ENCODE assay signal across 14 cellular contexts in genomic region chr13:33322965-33323668, GRCh38. TPM values are rescaled to one million over a fixed set of nuclear protein-coding genes. Genes with fewer than 3 reads are reported as not detected.
A peak's percentile ranks its signal among the peaks of the same experiment; 100 is the strongest.
DNase-seq lines count a peak whose midpoint lies in the region; ATAC-seq and TF ChIP-seq lines count a peak whose summit lies in the region.
"Had no signal": no experiment of that assay in that cellular context is flagged by ENCODE, and none has a peak within 500 bp of the region (broad histone marks: within the 10 kb centered on the region; RNA-seq: fewer than 3 reads in every experiment).

No MANE protein-coding gene starts in this region.

- H3K27me3 Mint-ChIP-seq in brain (no peaks in the 10 kb centered on the region), CD14-positive monocyte (ENCODE audit: low read depth in 3 of 3) (no peaks in the 10 kb centered on the region)
- no peaks in the 10 kb centered on the region for H3K27me3 Mint-ChIP-seq in activated CD4-positive, alpha-beta memory T cell treated with anti-CD3 and anti-CD28 coated beads for 36 hours

- H3K9me3 Mint-ChIP-seq in brain (peaks cover 0 to 9% (median 0%) of the 10 kb centered on the region in 5 experiments), CD14-positive monocyte (peaks cover 0 to 8% (median 4%) of the 10 kb centered on the region in 7 donors)
- no peaks in the 10 kb centered on the region for H3K9me3 Mint-ChIP-seq in activated CD4-positive, alpha-beta memory T cell treated with anti-CD3 and anti-CD28 coated beads for 36 hours
- H3K9me3 Mint-ChIP-seq: activated B cell treated with CpG ODN at 0.5 μM for 24 hours; activated naive CD8-positive, alpha-beta T cell treated with anti-CD3 and anti-CD28 coated beads for 36 hours; CD8-positive, alpha-beta T cell had no signal

- H3K27me3 ChIP-seq in muscle layer of duodenum (ENCODE audit: low read depth, low read length), result no peaks in the 10 kb centered on the region
- H3K27me3 ChIP-seq in upper lobe of right lung, result no peaks in the 10 kb centered on the region

- H3K4me1 ChIP-seq in muscle layer of duodenum (ENCODE audit: control insufficient read depth in 1 of 2, insufficient read depth in 2 of 2, low read length in 2 of 2), result peaks cover 0 to 8% of the 10 kb centered on the region in 2 donors
- no peaks in the 10 kb centered on the region for H3K4me1 ChIP-seq in upper lobe of right lung

- H3K27ac Mint-ChIP-seq in brain (peak overlapping the region in 3 of 5 experiments; percentile 9 to 70 (median 55)), CD14-positive monocyte (no peak overlapping the region)
- no peak overlapping the region for H3K27ac Mint-ChIP-seq in activated CD4-positive, alpha-beta memory T cell treated with anti-CD3 and anti-CD28 coated beads for 36 hours
- H3K27ac Mint-ChIP-seq: activated B cell treated with CpG ODN at 0.5 μM for 24 hours; activated naive CD8-positive, alpha-beta T cell treated with anti-CD3 and anti-CD28 coated beads for 36 hours; CD8-positive, alpha-beta T cell; naive thymus-derived CD4-positive, alpha-beta T cell had no signal

- H3K4me3 ChIP-seq in muscle layer of duodenum (ENCODE audit: low read depth in 1 of 2, low read length in 2 of 2) (no peak overlapping the region), upper lobe of right lung (no peak overlapping the region)

- H3K27ac ChIP-seq in muscle layer of duodenum (ENCODE audit: low read length), result peak overlapping the region; percentile 60
- peak overlapping the region; percentile 8 for H3K27ac ChIP-seq in upper lobe of right lung

- TF ChIP-seq CTCF in brain (conservative IDR thresholded peaks at IDR 0.05) (no peak), upper lobe of right lung (IDR thresholded peaks at IDR 0.05) (no peak), CD14-positive monocyte (IDR thresholded peaks at IDR 0.05) (no peak)

- H3K4me1 Mint-ChIP-seq in brain (peaks cover 60% of the 10 kb centered on the region), CD14-positive monocyte (no peaks in the 10 kb centered on the region)
- no peaks in the 10 kb centered on the region for H3K4me1 Mint-ChIP-seq in activated CD4-positive, alpha-beta memory T cell treated with anti-CD3 and anti-CD28 coated beads for 36 hours (ENCODE audit: low read depth)
- H3K4me1 Mint-ChIP-seq: activated naive CD8-positive, alpha-beta T cell treated with anti-CD3 and anti-CD28 coated beads for 36 hours had no signal

- CTCF ChIA-PET in activated CD4-positive, alpha-beta memory T cell treated with anti-CD3 and anti-CD28 coated beads for 36 hours (lab: Charles Lee), result no interaction called here

- H3K36me3 ChIP-seq in muscle layer of duodenum (ENCODE audit: control insufficient read depth in 1 of 2, insufficient read depth in 2 of 2, low read length in 2 of 2), result no peaks in the 10 kb centered on the region
- H3K36me3 ChIP-seq in upper lobe of right lung, result no peaks in the 10 kb centered on the region

- intact Hi-C loops in upper lobe of right lung (cut with DNase I), result no loop called here
- intact Hi-C loops in CD14-positive monocyte (cut with micrococcal nuclease), result no loop called here
- intact Hi-C loops in activated CD4-positive, alpha-beta memory T cell treated with anti-CD3 and anti-CD28 coated beads for 36 hours (cut with micrococcal nuclease), result no loop called here

- DNase-seq in SKM-1 treated with dmso at 0.1 percent for 144 hours (lab: John Stamatoyannopoulos, UW; ENCODE audit: unreplicated experiment), result peak; percentile 18
- no peak for DNase-seq in SKM-1 (lab: John Stamatoyannopoulos, UW; ENCODE audit: unreplicated experiment)
- DNase-seq in upper lobe of right lung, result no peak
- no peak for DNase-seq in SIG-M5 (lab: John Stamatoyannopoulos, UW)
- DNase-seq in CD14-positive monocyte (ENCODE audit: low spot score), result no peak
- DNase-seq in activated CD4-positive, alpha-beta memory T cell treated with anti-CD3 and anti-CD28 coated beads for 36 hours, result no peak
- DNase-seq: activated B cell treated with CpG ODN at 0.5 μM for 24 hours; activated naive CD8-positive, alpha-beta T cell treated with anti-CD3 and anti-CD28 coated beads for 36 hours; CD8-positive, alpha-beta T cell; naive thymus-derived CD4-positive, alpha-beta T cell; stimulated activated CD4-positive, alpha-beta T cell treated with anti-CD3 and anti-CD28 coated beads, Interleukin-4, amount 100 ng/mL, for 1 hour; SW 1271 had no signal

- H3K4me3 Mint-ChIP-seq in brain (peak overlapping the region in 2 of 5 experiments; percentile 18 to 45), CD14-positive monocyte (no peak overlapping the region)
- no peak overlapping the region for H3K4me3 Mint-ChIP-seq in activated CD4-positive, alpha-beta memory T cell treated with anti-CD3 and anti-CD28 coated beads for 36 hours
- H3K4me3 Mint-ChIP-seq: activated B cell treated with CpG ODN at 0.5 μM for 24 hours; activated naive CD8-positive, alpha-beta T cell treated with anti-CD3 and anti-CD28 coated beads for 36 hours; CD8-positive, alpha-beta T cell; naive thymus-derived CD4-positive, alpha-beta T cell had no signal

- H3K36me3 Mint-ChIP-seq in brain (peaks cover 5% of the 10 kb centered on the region), CD14-positive monocyte (no peaks in the 10 kb centered on the region)
- H3K36me3 Mint-ChIP-seq in activated CD4-positive, alpha-beta memory T cell treated with anti-CD3 and anti-CD28 coated beads for 36 hours, result no peaks in the 10 kb centered on the region
- H3K36me3 Mint-ChIP-seq: activated naive CD8-positive, alpha-beta T cell treated with anti-CD3 and anti-CD28 coated beads for 36 hours; CD8-positive, alpha-beta T cell; naive thymus-derived CD4-positive, alpha-beta T cell had no signal

- POLR2A ChIA-PET in activated CD4-positive, alpha-beta memory T cell treated with anti-CD3 and anti-CD28 coated beads for 36 hours (lab: Charles Lee), result no interaction called here

- H3K9me3 ChIP-seq in muscle layer of duodenum (ENCODE audit: control insufficient read depth in 1 of 2, low read length in 2 of 2) (no peaks in the 10 kb centered on the region), upper lobe of right lung (no peaks in the 10 kb centered on the region)

- ATAC-seq in upper lobe of right lung, result no peak
- ATAC-seq: CD8-positive, alpha-beta T cell; naive thymus-derived CD4-positive, alpha-beta T cell had no signal

RNA-seq across cellular contexts. Expression of gene STARD13, which starts 37.6 kb away (rescaled TPM):
- polyA plus RNA-seq in brain (ENCODE audit: insufficient read depth, low read depth, low replicate concordance) (3.2 TPM), CD14-positive monocyte (under 1 TPM; 0.37 to 0.60 TPM)
- 60.4 TPM for total RNA-seq in upper lobe of right lung
- total RNA-seq in activated CD4-positive, alpha-beta memory T cell treated with anti-CD3 and anti-CD28 coated beads for 36 hours, result under 1 TPM; 0.48 to 0.99 TPM
- total RNA-seq: CD8-positive, alpha-beta T cell had no signal
- polyA plus RNA-seq: naive thymus-derived CD4-positive, alpha-beta T cell had no signal

Comparison
In these comparisons a context has a peak if more than half of its experiments do, and no peak if none do; other contexts are left out.
1. H3K27ac Mint-ChIP-seq: peak in brain (3 of 5); none in CD14-positive monocyte (0 of 7) and activated CD4-positive, alpha-beta memory T cell treated with anti-CD3 and anti-CD28 coated beads for 36 hours (single experiment).
2. RNA of gene STARD13, which starts 37.6 kb away (total RNA-seq): 60.4 TPM in upper lobe of right lung (single experiment); 0.48 to 0.99 TPM in activated CD4-positive, alpha-beta memory T cell treated with anti-CD3 and anti-CD28 coated beads for 36 hours; every median in the first group is over 10 times any median in the second.